In the genomic region with DNA sequence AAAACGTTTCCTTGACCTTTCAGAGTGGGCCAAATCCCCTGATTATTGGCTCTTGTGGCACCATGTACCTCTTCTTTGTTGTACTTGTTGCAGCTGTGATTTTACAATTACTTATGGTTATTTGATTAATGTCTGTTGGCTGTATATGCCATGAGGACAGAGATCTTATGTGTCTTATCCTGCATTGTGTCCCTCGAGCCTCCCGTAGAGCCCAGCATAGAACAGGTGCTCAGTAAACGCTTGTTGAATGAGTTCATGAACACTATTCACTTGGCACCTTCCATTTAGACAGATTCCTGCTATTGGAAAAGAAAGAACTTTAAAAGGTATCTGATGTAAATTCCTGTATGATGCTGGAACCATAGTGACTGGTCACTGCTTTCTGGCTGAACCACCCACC, we compare ENCODE assay signal across 1 cellular context.
TF ChIP-seq lines count a peak whose summit lies in the region.

No MANE protein-coding gene starts in this region.

TF ChIP-seq in HepG2, 621 proteins besides CTCF, POLR2A, EP300 and RAD21 (continued from another document):
- TF ChIP-seq GFI1 (CRISPR knock-in tag; IDR thresholded peaks at IDR 0.05; ENCODE audit: borderline replicate concordance) (peak; percentile 49), SSRP1 (CRISPR knock-in tag; IDR thresholded peaks at IDR 0.05) (peak; percentile 78; the same call in 1 of the 2 replicates), ZNF781 (CRISPR knock-in tag; IDR thresholded peaks at IDR 0.05; ENCODE audit: borderline replicate concordance, not compliant biosample characterization) (peak; percentile 4), CENPX (CRISPR knock-in tag; IDR thresholded peaks at IDR 0.05) (no peak), ZNF605 (CRISPR knock-in tag; IDR thresholded peaks at IDR 0.05) (0 out of 2 replicates have a peak, but pooled peaks have one; percentile 23), ARID2 (CRISPR knock-in tag; IDR thresholded peaks at IDR 0.05; ENCODE audit: borderline replicate concordance) (no peak), ZNF354B (CRISPR knock-in tag; IDR thresholded peaks at IDR 0.05) (peak; percentile 46; the same call in 1 of the 2 replicates), THRA (CRISPR knock-in tag; IDR thresholded peaks at IDR 0.05; ENCODE audit: borderline replicate concordance) (peak; percentile 16; the same call in 1 of the 2 replicates), ZNF3 (CRISPR knock-in tag; IDR thresholded peaks at IDR 0.05) (peak; percentile 85), KLF6 (CRISPR knock-in tag; IDR thresholded peaks at IDR 0.05) (0 out of 2 replicates have a peak, but pooled peaks have one; percentile 6), SIN3B (IDR thresholded peaks at IDR 0.05; ENCODE audit: low read length) (0 out of 2 replicates have a peak, but pooled peaks have one; percentile 1), SNAPC5 (CRISPR knock-in tag; IDR thresholded peaks at IDR 0.05; ENCODE audit: borderline replicate concordance) (0 out of 2 replicates have a peak, but pooled peaks have one; percentile 9)
- TF ChIP-seq, protein P1, sequence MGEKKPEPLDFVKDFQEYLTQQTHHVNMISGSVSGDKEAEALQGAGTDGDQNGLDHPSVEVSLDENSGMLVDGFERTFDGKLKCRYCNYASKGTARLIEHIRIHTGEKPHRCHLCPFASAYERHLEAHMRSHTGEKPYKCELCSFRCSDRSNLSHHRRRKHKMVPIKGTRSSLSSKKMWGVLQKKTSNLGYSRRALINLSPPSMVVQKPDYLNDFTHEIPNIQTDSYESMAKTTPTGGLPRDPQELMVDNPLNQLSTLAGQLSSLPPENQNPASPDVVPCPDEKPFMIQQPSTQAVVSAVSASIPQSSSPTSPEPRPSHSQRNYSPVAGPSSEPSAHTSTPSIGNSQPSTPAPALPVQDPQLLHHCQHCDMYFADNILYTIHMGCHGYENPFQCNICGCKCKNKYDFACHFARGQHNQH (CRISPR knock-in tag; IDR thresholded peaks at IDR 0.05), result peak; percentile 14; the same call in 1 of the 2 replicates
